Comparison of ENCODE assay signal across 22 cellular contexts in genomic region chr11:92443109-92443508, GRCh38.
"Had no signal": no experiment of that assay in that cellular context is flagged by ENCODE, and none has a peak within 500 bp of the region (broad histone marks: within the 10 kb centered on the region; RNA-seq: fewer than 3 reads in every experiment).

No MANE protein-coding gene starts in this region.

- H3K9me3 ChIP-seq: colonic mucosa, left lung, ovary, psoas muscle, sigmoid colon, tibial artery had no signal

- ATAC-seq: activated CD4-positive, alpha-beta T cell treated with anti-CD3 and anti-CD28 coated beads for 36 hours; left lung; naive thymus-derived CD4-positive, alpha-beta T cell; psoas muscle; T-helper 17 cell had no signal

- H3K4me1 Mint-ChIP-seq: activated CD4-positive, alpha-beta T cell treated with anti-CD3 and anti-CD28 coated beads for 36 hours; T-helper 17 cell had no signal

- H3K27me3 Mint-ChIP-seq: activated CD4-positive, alpha-beta memory T cell treated with anti-CD3 and anti-CD28 coated beads for 36 hours; activated CD4-positive, alpha-beta T cell treated with anti-CD3 and anti-CD28 coated beads for 36 hours; activated naive CD8-positive, alpha-beta T cell; brain; T-helper 17 cell had no signal

- H3K4me1 ChIP-seq: colonic mucosa, left lung, psoas muscle, tibial artery had no signal

- H3K4me3 Mint-ChIP-seq: activated CD4-positive, alpha-beta memory T cell treated with anti-CD3 and anti-CD28 coated beads for 36 hours; activated CD4-positive, alpha-beta T cell treated with anti-CD3 and anti-CD28 coated beads for 36 hours; activated naive CD8-positive, alpha-beta T cell; activated T-helper 1 cell treated with anti-CD3 and anti-CD28 coated beads, Interleukin-12 subunit alpha, Interleukin-12 subunit beta, Interleukin-2, Interleukin-4 antibody, amounts not matched to agents 30 ng/mL and 10 ng/mL and 1 ng/mL, durations not matched to agents 14 hours and 24 hours and 36 hours; brain; endodermal cell; naive thymus-derived CD4-positive, alpha-beta T cell; T-helper 17 cell had no signal

- H3K36me3 Mint-ChIP-seq: activated CD4-positive, alpha-beta memory T cell treated with anti-CD3 and anti-CD28 coated beads for 36 hours; activated naive CD8-positive, alpha-beta T cell; brain; naive thymus-derived CD4-positive, alpha-beta T cell had no signal

- H3K27me3 ChIP-seq: colonic mucosa, left lung, ovary, sigmoid colon, tibial artery had no signal

- DNase-seq: activated CD4-positive, alpha-beta memory T cell treated with anti-CD3 and anti-CD28 coated beads for 36 hours; activated CD4-positive, alpha-beta T cell treated with anti-CD3 and anti-CD28 coated beads for 36 hours; activated T-cell treated with anti-CD3 and anti-CD28 coated beads for 4 hours; amniotic stem cell; central memory CD4-positive, alpha-beta T cell; colonic mucosa; endodermal cell; kidney; left lung; naive thymus-derived CD4-positive, alpha-beta T cell; ovary; psoas muscle; sigmoid colon; stimulated activated CD4-positive, alpha-beta T cell treated with anti-CD3 and anti-CD28 coated beads, Interleukin-12 subunit alpha, Interleukin-12 subunit beta, amount 100 ng/mL, for 4 hours; stimulated activated CD4-positive, alpha-beta T cell treated with anti-CD3 and anti-CD28 coated beads, Interleukin-2, amount 100 ng/mL, for 24 hours; stimulated activated naive CD4-positive, alpha-beta T cell treated with Interleukin-2 at 50 U/mL for 16 hours; T-helper 17 cell; tibial artery; WERI-Rb-1 had no signal

- H3K27ac ChIP-seq: colonic mucosa, left lung, ovary, psoas muscle, sigmoid colon, tibial artery, WERI-Rb-1 had no signal

- H3K27ac Mint-ChIP-seq: activated CD4-positive, alpha-beta memory T cell treated with anti-CD3 and anti-CD28 coated beads for 36 hours; activated CD4-positive, alpha-beta T cell treated with anti-CD3 and anti-CD28 coated beads for 36 hours; activated naive CD8-positive, alpha-beta T cell; activated T-helper 1 cell treated with anti-CD3 and anti-CD28 coated beads, Interleukin-12 subunit alpha, Interleukin-12 subunit beta, Interleukin-2, Interleukin-4 antibody, amounts not matched to agents 30 ng/mL and 10 ng/mL and 1 ng/mL, durations not matched to agents 14 hours and 24 hours and 36 hours; endodermal cell; naive thymus-derived CD4-positive, alpha-beta T cell; T-helper 17 cell had no signal

- H3K36me3 ChIP-seq: colonic mucosa, left lung, ovary, sigmoid colon, tibial artery, WERI-Rb-1 had no signal

- H3K4me3 ChIP-seq: colonic mucosa, left lung, ovary, psoas muscle, sigmoid colon, tibial artery had no signal

- H3K9me3 Mint-ChIP-seq: activated CD4-positive, alpha-beta memory T cell treated with anti-CD3 and anti-CD28 coated beads for 36 hours; activated T-helper 1 cell treated with anti-CD3 and anti-CD28 coated beads, Interleukin-12 subunit alpha, Interleukin-12 subunit beta, Interleukin-2, Interleukin-4 antibody, amounts not matched to agents 30 ng/mL and 10 ng/mL and 1 ng/mL, durations not matched to agents 14 hours and 24 hours and 36 hours; brain; endodermal cell had no signal
